8 cellular contexts compared by ENCODE assay signal in the genomic region with DNA sequence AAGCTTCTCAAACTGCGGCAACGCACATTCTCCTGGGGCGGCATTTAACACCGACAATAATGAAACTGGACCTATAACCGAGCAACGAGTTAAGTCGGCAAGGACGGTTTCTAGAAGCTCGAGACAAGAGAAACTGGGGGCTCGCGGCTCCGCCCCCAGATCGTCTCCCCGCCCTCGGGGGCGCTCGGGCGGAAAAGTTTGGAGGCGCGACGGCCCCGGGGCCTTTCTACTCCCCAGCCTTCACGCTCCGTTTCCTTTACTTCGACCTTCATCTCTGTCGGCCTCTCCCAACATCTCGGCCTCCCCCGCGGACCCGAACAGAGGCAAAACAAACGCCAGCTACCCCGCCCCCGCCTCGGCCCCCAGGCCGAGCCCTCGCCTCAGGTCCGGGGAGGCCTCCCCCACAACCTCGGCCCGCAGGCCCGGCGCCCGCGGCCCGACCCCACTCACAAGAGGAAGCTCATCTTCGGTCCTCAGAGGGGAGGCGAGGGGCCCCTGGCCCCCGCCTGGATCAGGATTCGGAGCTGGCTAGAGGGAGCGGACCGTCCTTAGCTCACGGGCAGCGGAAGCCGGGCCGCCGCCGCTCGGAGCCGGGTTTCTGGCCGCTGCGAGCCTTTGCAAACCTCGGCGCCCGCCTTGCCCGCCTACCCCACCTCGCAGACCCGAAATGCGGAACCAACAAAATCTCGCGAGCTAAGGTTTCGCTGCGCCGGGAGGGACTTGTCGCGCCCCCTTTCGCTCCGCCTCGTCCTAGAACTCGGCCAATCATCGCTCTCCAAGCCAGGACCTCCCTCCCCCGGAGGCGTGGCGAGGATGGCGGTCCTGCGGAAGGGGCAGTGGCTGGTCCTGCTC. TPM values are rescaled to one million over a fixed set of nuclear protein-coding genes. Genes with fewer than 3 reads are reported as not detected.
DNase-seq lines count a peak whose midpoint lies in the region; ATAC-seq and TF ChIP-seq lines count a peak whose summit lies in the region.

A gene (minus strand): TSS at position 669 of the 852 bp plus-strand sequence. CDS start 205 bp downstream, at position 464.

- intact Hi-C loops in activated CD4-positive, alpha-beta T cell treated with anti-CD3 and anti-CD28 coated beads for 36 hours (cut with DNase I, micrococcal nuclease): loop anchor here (1.0 to 10.0 kb wide), 12 partner anchors 20 to 946 kb away; a partner anchor contains a TSS

- H3K27me3 ChIP-seq in kidney epithelial cell (ENCODE audit: control insufficient read depth, insufficient read depth, low read length): no peaks in the 10 kb centered on the region

- H3K36me3 Mint-ChIP-seq in activated CD4-positive, alpha-beta T cell treated with anti-CD3 and anti-CD28 coated beads for 36 hours (ENCODE audit: low read depth): peaks cover 18% of the 10 kb centered on the region

- DNase-seq in Ammon's horn (ENCODE audit: low spot score): peak; percentile 99
- peak; percentile 77 for DNase-seq in GM19238 (ENCODE audit: insufficient read length, low spot score)
- DNase-seq in NCI-H524 (lab: John Stamatoyannopoulos, UW): peak; percentile 91 to 97
- peak; percentile 99 for DNase-seq in activated CD4-positive, alpha-beta T cell treated with anti-CD3 and anti-CD28 coated beads for 36 hours
- peak; percentile 99 for DNase-seq in choroid plexus epithelial cell (ENCODE audit: low read depth)
- DNase-seq in kidney epithelial cell (ENCODE audit: low read depth): peak; percentile 93
- DNase-seq in stimulated activated CD4-positive, alpha-beta T cell treated with anti-CD3 and anti-CD28 coated beads, Interleukin-15, amount 100 ng/mL, for 48 hours (ENCODE audit: low read depth in 2 of 2): peak; percentile 97

- no peaks in the 10 kb centered on the region for H3K9me3 Mint-ChIP-seq in activated CD4-positive, alpha-beta T cell treated with anti-CD3 and anti-CD28 coated beads for 36 hours (ENCODE audit: low read depth)

- H3K27me3 Mint-ChIP-seq in activated CD4-positive, alpha-beta T cell treated with anti-CD3 and anti-CD28 coated beads for 36 hours: no peaks in the 10 kb centered on the region

- TF ChIP-seq CTCF in choroid plexus epithelial cell (conservative IDR thresholded peaks at IDR 0.05; ENCODE audit: low read depth, low read length) (no peak), kidney epithelial cell (IDR thresholded peaks at IDR 0.05; ENCODE audit: insufficient read depth, low read length, poor library complexity, severe bottlenecking) (no peak)

- CTCF ChIA-PET in activated CD4-positive, alpha-beta T cell treated with anti-CD3 and anti-CD28 coated beads for 36 hours (lab: Charles Lee): interaction anchor here (0.5 to 3.1 kb wide), 28 partner anchors 9 to 1035 kb away, joined by 3 to 19 read pairs (median 4); a partner anchor contains a TSS

- H3K4me3 ChIP-seq in choroid plexus epithelial cell (ENCODE audit: low read depth, low read length): peak within 1 kb of the TSS; percentile 77
- H3K4me3 ChIP-seq in kidney epithelial cell (ENCODE audit: low read depth, low read length): peak within 1 kb of the TSS; percentile 49

- peaks cover 42% of the 10 kb centered on the region for H3K4me1 Mint-ChIP-seq in activated CD4-positive, alpha-beta T cell treated with anti-CD3 and anti-CD28 coated beads for 36 hours

- no peaks in the 10 kb centered on the region for H3K36me3 ChIP-seq in kidney epithelial cell (ENCODE audit: control insufficient read depth, insufficient read depth, low read length)

- ATAC-seq in HG03442 (IDR thresholded peaks at IDR 0.05; ENCODE audit: unreplicated experiment): peak; percentile 76
- ATAC-seq in activated CD4-positive, alpha-beta T cell treated with anti-CD3 and anti-CD28 coated beads for 36 hours: peak; percentile 95

- POLR2A ChIA-PET in activated CD4-positive, alpha-beta T cell treated with anti-CD3 and anti-CD28 coated beads for 36 hours (lab: Charles Lee): interaction anchor here (0.6 to 2.6 kb wide), 24 partner anchors 9 to 441 kb away, joined by 3 to 32 read pairs (median 4); a partner anchor contains a TSS

- peak within 1 kb of the TSS; percentile 82 for H3K4me3 Mint-ChIP-seq in activated CD4-positive, alpha-beta T cell treated with anti-CD3 and anti-CD28 coated beads for 36 hours

- peak within 1 kb of the TSS; percentile 87 for H3K27ac Mint-ChIP-seq in activated CD4-positive, alpha-beta T cell treated with anti-CD3 and anti-CD28 coated beads for 36 hours

RNA-seq across cellular contexts. Expression of the gene that starts here (rescaled TPM):
- 100 to 1,000 TPM in 1 of 2 experiments, 10 to 100 TPM in 1; 96.6 to 149 TPM for total RNA-seq in activated CD4-positive, alpha-beta T cell treated with anti-CD3 and anti-CD28 coated beads for 36 hours
- total RNA-seq in kidney epithelial cell: 102 and 120 TPM in 2 replicates

Comparison
In these comparisons a context has a peak if more than half of its experiments do, and no peak if none do; other contexts are left out.
1. Peak in every context shown above with its lines: DNase-seq, ATAC-seq and H3K4me3 ChIP-seq.